In the genomic region with DNA sequence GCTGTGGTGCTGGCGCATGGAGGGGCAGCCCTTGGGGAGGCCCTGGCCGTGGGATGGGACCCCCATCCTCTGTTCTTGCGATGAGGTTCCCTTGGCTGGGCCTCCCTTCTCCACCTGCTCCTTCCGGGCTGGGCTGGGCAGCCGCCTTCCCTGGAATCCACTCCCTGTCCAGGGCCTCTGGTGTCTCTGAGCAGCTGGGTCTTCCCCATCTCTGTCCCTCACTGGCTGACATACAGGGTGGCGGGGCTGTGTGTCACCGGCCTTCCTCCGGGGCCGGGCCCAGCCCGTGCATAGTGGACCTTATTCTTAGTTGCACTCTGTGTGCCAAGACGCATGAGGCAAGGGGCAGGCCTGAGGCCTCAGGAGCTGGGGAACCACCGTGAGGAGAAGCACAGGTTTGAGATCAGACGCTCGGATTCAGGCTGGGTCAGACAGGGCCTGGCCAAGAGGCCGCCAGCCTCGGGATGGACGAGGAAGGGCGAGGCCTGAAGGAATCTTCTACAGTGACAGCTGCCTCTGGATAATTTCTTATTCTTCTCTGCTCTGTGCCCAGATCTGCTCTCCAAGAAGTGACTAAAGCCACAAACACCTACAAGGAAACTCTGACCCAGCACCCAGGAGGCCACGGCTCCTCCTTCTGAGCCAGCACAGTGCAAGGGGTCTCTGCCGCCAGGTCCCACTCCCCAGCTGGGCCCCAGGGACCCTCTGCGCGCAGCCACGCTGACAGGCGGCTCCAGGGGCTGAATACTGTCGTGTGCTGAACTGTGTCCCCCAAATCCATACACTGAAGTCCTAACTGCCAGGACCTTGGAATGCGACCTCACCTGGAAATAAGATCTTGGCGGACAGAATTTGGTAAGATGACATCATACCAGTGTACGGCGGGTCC, we compare ENCODE assay signal across 20 cellular contexts. TPM values are rescaled to one million over a fixed set of nuclear protein-coding genes. Genes with fewer than 3 reads are reported as not detected.
DNase-seq lines count a peak whose midpoint lies in the region; ATAC-seq lines count a peak whose summit lies in the region.
"Had no signal": no experiment of that assay in that cellular context is flagged by ENCODE, and none has a peak within 500 bp of the region (broad histone marks: within the 10 kb centered on the region; RNA-seq: fewer than 3 reads in every experiment).

No MANE protein-coding gene starts in this region.

- no peak for ATAC-seq in activated CD4-positive, alpha-beta T cell treated with anti-CD3 and anti-CD28 coated beads for 36 hours
- ATAC-seq in esophagus mucosa (peak; percentile 3), HG02610 (IDR thresholded peaks at IDR 0.05; ENCODE audit: unreplicated experiment) (no peak)
- ATAC-seq: activated T-cell treated with anti-CD3 and anti-CD28 coated beads, Interleukin-2, amount 50 U/mL, for 72 hours had no signal

- H3K4me3 Mint-ChIP-seq in activated CD4-positive, alpha-beta T cell treated with anti-CD3 and anti-CD28 coated beads, Interleukin-2, amount 10 ng/mL, durations not matched to agents 24 days and 14 days = no peak overlapping the region
- no peak overlapping the region for H3K4me3 Mint-ChIP-seq in activated CD4-positive, alpha-beta T cell treated with anti-CD3 and anti-CD28 coated beads for 36 hours
- H3K4me3 Mint-ChIP-seq: activated T-cell treated with anti-CD3 and anti-CD28 coated beads, Interleukin-2, amount 50 U/mL, for 72 hours had no signal

- peak overlapping the region; percentile 2 for H3K27ac ChIP-seq in stomach smooth muscle (ENCODE audit: low read length)
- H3K27ac ChIP-seq: epithelial cell of prostate, hepatocyte, thoracic aorta had no signal

- POLR2A ChIA-PET in activated CD4-positive, alpha-beta T cell treated with anti-CD3 and anti-CD28 coated beads for 36 hours (lab: Charles Lee) = no interaction called here

- H3K9me3 ChIP-seq in stomach smooth muscle (ENCODE audit: control insufficient read depth in 2 of 2, low read length in 2 of 2) = no peaks in the 10 kb centered on the region
- H3K9me3 ChIP-seq: adrenal gland, thoracic aorta had no signal

- H3K27me3 ChIP-seq in stomach smooth muscle (ENCODE audit: control insufficient read depth in 1 of 2, insufficient read depth in 2 of 2, low read length in 2 of 2) = no peaks in the 10 kb centered on the region
- H3K27me3 ChIP-seq: adrenal gland, hepatocyte had no signal

- no peak overlapping the region for H3K4me3 ChIP-seq in stomach smooth muscle (ENCODE audit: low read length in 2 of 2)
- H3K4me3 ChIP-seq: adrenal gland, hepatocyte, thoracic aorta had no signal

- peaks cover 35% of the 10 kb centered on the region for H3K4me1 ChIP-seq in stomach smooth muscle (ENCODE audit: control insufficient read depth, insufficient read depth, low read length)

- peak overlapping the region in 1 of 2 donors; percentile 13 for H3K9ac ChIP-seq in stomach smooth muscle (ENCODE audit: low read length in 2 of 2)

- H3K36me3 ChIP-seq in stomach smooth muscle (ENCODE audit: control insufficient read depth in 2 of 2, insufficient read depth in 2 of 2, low read length in 2 of 2) = peaks cover 1 to 12% of the 10 kb centered on the region in 2 donors

- CTCF ChIA-PET in activated CD4-positive, alpha-beta T cell treated with anti-CD3 and anti-CD28 coated beads for 36 hours (lab: Charles Lee) = no interaction called here

- H3K27ac Mint-ChIP-seq in activated CD4-positive, alpha-beta T cell treated with anti-CD3 and anti-CD28 coated beads, Interleukin-2, amount 10 ng/mL, durations not matched to agents 24 days and 14 days = peak overlapping the region; percentile 43
- no peak overlapping the region for H3K27ac Mint-ChIP-seq in activated CD4-positive, alpha-beta T cell treated with anti-CD3 and anti-CD28 coated beads for 36 hours
- H3K27ac Mint-ChIP-seq: activated T-cell treated with anti-CD3 and anti-CD28 coated beads, Interleukin-2, amount 50 U/mL, for 72 hours had no signal

- H3K4me1 Mint-ChIP-seq in activated CD4-positive, alpha-beta T cell treated with anti-CD3 and anti-CD28 coated beads, Interleukin-2, amount 10 ng/mL, durations not matched to agents 24 days and 14 days = peaks cover 25% of the 10 kb centered on the region
- H3K4me1 Mint-ChIP-seq in activated CD4-positive, alpha-beta T cell treated with anti-CD3 and anti-CD28 coated beads for 36 hours = peaks cover 29% of the 10 kb centered on the region

- H3K36me3 Mint-ChIP-seq in activated CD4-positive, alpha-beta T cell treated with anti-CD3 and anti-CD28 coated beads, Interleukin-2, amount 10 ng/mL, durations not matched to agents 24 days and 14 days (ENCODE audit: low read depth) = peaks cover 15% of the 10 kb centered on the region
- H3K36me3 Mint-ChIP-seq in activated CD4-positive, alpha-beta T cell treated with anti-CD3 and anti-CD28 coated beads for 36 hours (ENCODE audit: low read depth) = peaks cover 16% of the 10 kb centered on the region

- intact Hi-C loops in activated CD4-positive, alpha-beta T cell treated with anti-CD3 and anti-CD28 coated beads, Interleukin-2, amount 10 ng/mL, durations not matched to agents 24 days and 14 days (cut with micrococcal nuclease) = no loop called here
- intact Hi-C loops in activated CD4-positive, alpha-beta T cell treated with anti-CD3 and anti-CD28 coated beads for 36 hours (cut with DNase I, micrococcal nuclease) = no loop called here

- H3K27me3 Mint-ChIP-seq in activated CD4-positive, alpha-beta T cell treated with anti-CD3 and anti-CD28 coated beads, Interleukin-2, amount 10 ng/mL, durations not matched to agents 24 days and 14 days = no peaks in the 10 kb centered on the region
- no peaks in the 10 kb centered on the region for H3K27me3 Mint-ChIP-seq in activated CD4-positive, alpha-beta T cell treated with anti-CD3 and anti-CD28 coated beads for 36 hours

- no peak for DNase-seq in activated CD4-positive, alpha-beta T cell treated with anti-CD3 and anti-CD28 coated beads, Interleukin-2, amount 10 ng/mL, durations not matched to agents 24 days and 14 days
- DNase-seq in activated CD4-positive, alpha-beta T cell treated with anti-CD3 and anti-CD28 coated beads for 36 hours = no peak
- DNase-seq in myocyte (ENCODE audit: low read depth) (peak; percentile 92), D341Med (ENCODE audit: low spot score) (no peak)
- no peak for DNase-seq in activated CD4-positive, CD25-positive, alpha-beta regulatory T cell (lab: John Stamatoyannopoulos, UW)
- DNase-seq: 8988T; activated CD4-positive, alpha-beta T cell treated with anti-CD3 and anti-CD28 coated beads, Interleukin-2, amount 50 U/mL, for 48 hours; activated T-cell treated with anti-CD3 and anti-CD28 coated beads, Interleukin-2, amount 50 U/mL, for 72 hours; adrenal gland; C1 segment of cervical spinal cord; DMS79 treated with DMSO at 0.1 percent for 48 hours; Kasumi-1; NCI-H1694; stimulated activated CD4-positive, alpha-beta T cell treated with anti-CD3 and anti-CD28 coated beads, Interleukin-2, amount 100 ng/mL, for 24 hours had no signal

- no peaks in the 10 kb centered on the region for H3K9me3 Mint-ChIP-seq in activated CD4-positive, alpha-beta T cell treated with anti-CD3 and anti-CD28 coated beads, Interleukin-2, amount 10 ng/mL, durations not matched to agents 24 days and 14 days
- no peaks in the 10 kb centered on the region for H3K9me3 Mint-ChIP-seq in activated CD4-positive, alpha-beta T cell treated with anti-CD3 and anti-CD28 coated beads for 36 hours (ENCODE audit: low read depth)
- H3K9me3 Mint-ChIP-seq: activated T-cell treated with anti-CD3 and anti-CD28 coated beads, Interleukin-2, amount 50 U/mL, for 72 hours had no signal

RNA-seq across cellular contexts. Expression of a gene that starts 11.0 kb away (rescaled TPM):
- 73.3 and 76.9 TPM in 2 replicates for total RNA-seq in activated CD4-positive, alpha-beta T cell treated with anti-CD3 and anti-CD28 coated beads, Interleukin-2, amount 10 ng/mL, durations not matched to agents 24 days and 14 days
- total RNA-seq in activated CD4-positive, alpha-beta T cell treated with anti-CD3 and anti-CD28 coated beads for 36 hours = 10 to 100 TPM; 53.0 to 62.2 TPM
- total RNA-seq in esophagus mucosa (32.4 TPM), myocyte (82.5 and 99.4 TPM in 2 replicates)
- polyA plus RNA-seq in myocyte (2012) = 88.8 TPM

RNA-seq across cellular contexts. Expression of a gene that starts 13.3 kb away (rescaled TPM):
- 200 and 207 TPM in 2 replicates for total RNA-seq in activated CD4-positive, alpha-beta T cell treated with anti-CD3 and anti-CD28 coated beads, Interleukin-2, amount 10 ng/mL, durations not matched to agents 24 days and 14 days
- 100 to 1,000 TPM; 135 to 144 TPM for total RNA-seq in activated CD4-positive, alpha-beta T cell treated with anti-CD3 and anti-CD28 coated beads for 36 hours
- 50.3 TPM for total RNA-seq in esophagus mucosa
- 102 and 142 TPM in 2 replicates for total RNA-seq in myocyte
- polyA plus RNA-seq in myocyte (2012) = 63.3 TPM

RNA-seq across cellular contexts. Expression of a gene that starts 32.2 kb away (rescaled TPM):
- total RNA-seq in activated CD4-positive, alpha-beta T cell treated with anti-CD3 and anti-CD28 coated beads, Interleukin-2, amount 10 ng/mL, durations not matched to agents 24 days and 14 days = 48.8 and 52.2 TPM in 2 replicates
- total RNA-seq in activated CD4-positive, alpha-beta T cell treated with anti-CD3 and anti-CD28 coated beads for 36 hours = 10 to 100 TPM; 26.6 to 46.0 TPM
- total RNA-seq in esophagus mucosa = 21.0 TPM
- total RNA-seq in myocyte = 35.5 and 41.8 TPM in 2 replicates
- 44.2 TPM for polyA plus RNA-seq in myocyte (2012)

RNA-seq across cellular contexts. Expression of a gene that starts 47.6 kb away (rescaled TPM):
- total RNA-seq in activated CD4-positive, alpha-beta T cell treated with anti-CD3 and anti-CD28 coated beads, Interleukin-2, amount 10 ng/mL, durations not matched to agents 24 days and 14 days = 1.9 and 2.1 TPM in 2 replicates
- 1 to 10 TPM; 1.9 to 2.3 TPM for total RNA-seq in activated CD4-positive, alpha-beta T cell treated with anti-CD3 and anti-CD28 coated beads for 36 hours
- total RNA-seq in esophagus mucosa = 2.7 TPM
- 6.5 and 6.8 TPM in 2 replicates for total RNA-seq in myocyte
- polyA plus RNA-seq in myocyte (2012) = 3.7 TPM

RNA-seq across cellular contexts. Expression of a gene that starts 50.9 kb away (rescaled TPM):
- total RNA-seq in activated CD4-positive, alpha-beta T cell treated with anti-CD3 and anti-CD28 coated beads, Interleukin-2, amount 10 ng/mL, durations not matched to agents 24 days and 14 days = 0.16 TPM in 1 of 2 replicates, not detected in the other
- total RNA-seq in activated CD4-positive, alpha-beta T cell treated with anti-CD3 and anti-CD28 coated beads for 36 hours = under 1 TPM; 0.21 to 0.33 TPM
- 1.00 TPM for total RNA-seq in esophagus mucosa
- 4.2 and 4.5 TPM in 2 replicates for total RNA-seq in myocyte
- 13.3 TPM for polyA plus RNA-seq in myocyte (2012)
